In genomic region chr7:5693529-5693928, GRCh38 we compare ENCODE assay signal across 8 cellular contexts.
DNase-seq lines count a peak whose midpoint lies in the region; ATAC-seq and TF ChIP-seq lines count a peak whose summit lies in the region.

No MANE protein-coding gene starts in this region.

- no peak overlapping the region for H3K4ac ChIP-seq in neuronal stem cell (ENCODE audit: low read length)

- peaks cover 0 to 22% of the 10 kb centered on the region in 2 donors for H3K36me3 ChIP-seq in neuronal stem cell (replicated peaks in 1 of 2; ENCODE audit: control insufficient read depth in 2 of 2, insufficient read depth in 2 of 2, low read length in 2 of 2)

- no peak overlapping the region for H3K9ac ChIP-seq in neuronal stem cell (ENCODE audit: low read depth, low read length, poor library complexity)

- no peak overlapping the region for H2AK5ac ChIP-seq in neuronal stem cell (ENCODE audit: low read depth, low read length)

- H3K27ac ChIP-seq in neuronal stem cell (replicated peaks; ENCODE audit: low read length), result no peak overlapping the region

- H4K8ac ChIP-seq in neuronal stem cell (ENCODE audit: low read depth, low read length), result no peak overlapping the region

- peak; percentile 54 for ATAC-seq in GM21576 (IDR thresholded peaks at IDR 0.05; ENCODE audit: unreplicated experiment)

- WGBS in neuronal stem cell (ENCODE audit: extremely low coverage in 2 of 2, insufficient read length in 2 of 2, insufficient replicate concordance in 1 of 2), 2 donors, result no CpG with 5 or more reads among the region's 4 CpGs

- no peak for TF ChIP-seq CTCF in cardiac fibroblast (IDR thresholded peaks at IDR 0.05; ENCODE audit: low read depth, low read length)

- DNase-seq in NAMALWA (ENCODE audit: low spot score), result peak; percentile 89
- peak; percentile 59 to 89 for DNase-seq in cardiac fibroblast (ENCODE audit: low read depth in 2 of 2)
- DNase-seq in lung microvascular endothelial cell (ENCODE audit: low read depth in 2 of 2), result peak; percentile 22 to 27
- no peak for DNase-seq in D341Med (ENCODE audit: low spot score)
- DNase-seq in neuronal stem cell (ENCODE audit: low spot score), result no peak
- no peak for DNase-seq in NCI-H128 (lab: John Stamatoyannopoulos, UW; ENCODE audit: unreplicated experiment)

- no peak overlapping the region for H2BK5ac ChIP-seq in neuronal stem cell (ENCODE audit: low read length)

- H3K18ac ChIP-seq in neuronal stem cell (ENCODE audit: low read length), result no peak overlapping the region

- peaks cover 3% of the 10 kb centered on the region for H3K79me1 ChIP-seq in neuronal stem cell (ENCODE audit: low read depth, low read length)

- H2BK120ac ChIP-seq in neuronal stem cell (ENCODE audit: low read depth, low read length), result no peak overlapping the region

- no peak overlapping the region for H2AFZ ChIP-seq in neuronal stem cell (ENCODE audit: low read length)

- no peaks in the 10 kb centered on the region for H3K27me3 ChIP-seq in neuronal stem cell (ENCODE audit: control insufficient read depth in 3 of 3, insufficient read depth in 3 of 3, low read depth in 1 of 3, low read length in 3 of 3)

- no peaks in the 10 kb centered on the region for H3K9me3 ChIP-seq in neuronal stem cell (replicated peaks in 1 of 2; ENCODE audit: control insufficient read depth in 2 of 2, insufficient read depth in 1 of 2, low read depth in 1 of 2, low read length in 2 of 2)

- no peak overlapping the region for H2BK15ac ChIP-seq in neuronal stem cell (ENCODE audit: low read length)

- H2BK12ac ChIP-seq in neuronal stem cell (ENCODE audit: low read length), result no peak overlapping the region

- no peak overlapping the region for H3K14ac ChIP-seq in neuronal stem cell (ENCODE audit: low read length)

- TF ChIP-seq POLR2A in GM10847 (IDR thresholded peaks at IDR 0.05; ENCODE audit: extremely low read depth, insufficient read length), result peak; percentile 21

- peaks cover 14 to 45% of the 10 kb centered on the region in 2 donors for H3K4me1 ChIP-seq in neuronal stem cell (ENCODE audit: control insufficient read depth in 2 of 2, insufficient read depth in 1 of 2, low read depth in 1 of 2, low read length in 2 of 2)

- H3K4me2 ChIP-seq in neuronal stem cell (ENCODE audit: insufficient read depth, low read length, poor library complexity, severe bottlenecking), result no peak overlapping the region

- H3K23ac ChIP-seq in neuronal stem cell (ENCODE audit: low read depth, low read length, poor library complexity), result no peak overlapping the region

- no peak overlapping the region for H4K91ac ChIP-seq in neuronal stem cell (ENCODE audit: low read depth, low read length, poor library complexity)

- H3K4me3 ChIP-seq in cardiac fibroblast (replicated peaks in 1 of 2; ENCODE audit: low read depth in 2 of 2, low read length in 2 of 2) (peak overlapping the region in 1 of 2 donors; percentile 36), neuronal stem cell (ENCODE audit: low read length in 2 of 2) (no peak overlapping the region)

Comparison
In these comparisons a context has a peak if more than half of its experiments do, and no peak if none do; other contexts are left out.
1. DNase-seq: peak in NAMALWA (single experiment), cardiac fibroblast (2 of 2) and lung microvascular endothelial cell (2 of 2); none in D341Med (single experiment), neuronal stem cell (single experiment) and NCI-H128 (single experiment).